1 cellular context compared by ENCODE assay signal in the genomic region with DNA sequence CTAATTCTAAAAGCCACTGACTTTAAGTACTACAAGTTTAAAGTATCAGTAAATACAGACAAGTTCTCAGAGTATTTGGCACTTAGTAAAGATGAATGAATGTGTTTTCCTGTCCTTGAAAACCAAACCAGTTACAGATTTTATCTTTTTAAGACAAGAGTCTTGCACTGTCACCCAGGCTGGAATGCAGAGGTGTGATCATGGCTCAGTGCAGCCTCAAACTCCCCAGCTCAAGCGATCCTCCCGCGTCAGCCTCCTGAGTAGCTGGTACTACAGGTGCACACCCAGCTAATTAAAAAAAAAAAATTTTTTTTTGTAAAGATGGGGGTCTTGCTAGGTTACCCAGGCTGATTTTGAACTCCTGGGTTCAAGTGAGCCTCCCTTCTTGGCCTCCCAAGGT.
A peak's percentile ranks its signal among the peaks of the same experiment; 100 is the strongest.
TF ChIP-seq lines count a peak whose summit lies in the region.

No MANE protein-coding gene starts in this region.

TF ChIP-seq in K562, 482 proteins besides CTCF, POLR2A, EP300 and RAD21:
- TF ChIP-seq JUND (IDR thresholded peaks at IDR 0.05; ENCODE audit: borderline replicate concordance, low read depth, low read length) (0 out of 2 replicates have a peak, but pooled peaks have one; percentile 4), JUND (tag; IDR thresholded peaks at IDR 0.05; ENCODE audit: borderline replicate concordance, low read depth, low read length) (no peak), TEAD1 (CRISPR knock-in tag; IDR thresholded peaks at IDR 0.05) (0 out of 4 replicates have a peak, but pooled peaks of 1 of the 2 experiments have one; percentile 51), NFE2 (IDR thresholded peaks at IDR 0.05; ENCODE audit: low read depth) (peak; percentile 24; the same call in 1 of the 2 replicates), C11orf30 (IDR thresholded peaks at IDR 0.05; ENCODE audit: low read depth) (peak; percentile 3; the same call in 1 of the 2 replicates), ILK (tag; IDR thresholded peaks at IDR 0.05; ENCODE audit: borderline replicate concordance, low read depth) (no peak), CHD1 (IDR thresholded peaks at IDR 0.05; ENCODE audit: low read length) (no peak)
